1 cellular context compared by ENCODE assay signal in the genomic region with DNA sequence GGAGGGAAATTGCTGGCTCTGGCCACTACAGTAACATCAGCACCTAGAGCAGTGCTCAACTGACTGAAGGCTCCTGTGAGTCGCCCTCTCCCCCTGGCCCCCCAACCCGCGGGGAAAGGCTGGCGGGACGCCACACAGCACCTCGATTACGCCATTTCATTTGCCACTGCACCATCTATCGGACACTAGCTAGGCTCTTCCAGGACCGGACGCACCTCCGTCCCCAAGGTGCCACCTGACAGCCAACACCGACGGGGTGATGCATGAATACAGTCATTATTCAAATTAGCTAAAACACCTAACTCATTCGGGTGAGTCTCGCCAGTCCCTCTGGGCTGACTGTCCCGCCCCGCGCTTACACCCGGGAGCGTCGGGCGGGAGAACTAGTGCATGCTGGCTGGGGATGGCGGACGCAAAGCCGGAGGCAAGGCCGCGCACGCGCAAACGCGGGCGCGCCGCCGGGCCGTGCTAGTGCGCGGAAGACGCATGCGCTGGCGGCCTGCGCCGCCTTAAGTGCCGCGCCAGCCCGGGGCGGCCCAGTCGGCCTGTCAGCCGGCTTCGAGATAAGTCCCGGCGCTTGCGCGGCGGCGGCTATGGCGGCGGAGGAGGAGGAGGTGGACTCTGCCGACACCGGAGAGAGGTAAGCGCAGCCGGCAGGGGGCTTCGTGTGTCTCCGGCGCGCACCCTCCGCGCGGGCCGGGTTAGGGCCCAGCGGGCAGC.
TF ChIP-seq lines count a peak whose summit lies in the region.

TSS of gene ABHD5 (plus strand) at position 539 of the 720 bp plus-strand sequence. CDS start at position 594, 55 bp downstream.

TF ChIP-seq in GM23338, 12 proteins besides CTCF, POLR2A, EP300 and RAD21 (continued from another document):
- TF ChIP-seq ZNF462 (CRISPR knock-in tag; IDR thresholded peaks at IDR 0.05) (no peak), POLR2AphosphoS5 (IDR thresholded peaks at IDR 0.05; ENCODE audit: low read depth) (peak; percentile 93)
